Comparison of ENCODE assay signal across 8 cellular contexts in the genomic region with DNA sequence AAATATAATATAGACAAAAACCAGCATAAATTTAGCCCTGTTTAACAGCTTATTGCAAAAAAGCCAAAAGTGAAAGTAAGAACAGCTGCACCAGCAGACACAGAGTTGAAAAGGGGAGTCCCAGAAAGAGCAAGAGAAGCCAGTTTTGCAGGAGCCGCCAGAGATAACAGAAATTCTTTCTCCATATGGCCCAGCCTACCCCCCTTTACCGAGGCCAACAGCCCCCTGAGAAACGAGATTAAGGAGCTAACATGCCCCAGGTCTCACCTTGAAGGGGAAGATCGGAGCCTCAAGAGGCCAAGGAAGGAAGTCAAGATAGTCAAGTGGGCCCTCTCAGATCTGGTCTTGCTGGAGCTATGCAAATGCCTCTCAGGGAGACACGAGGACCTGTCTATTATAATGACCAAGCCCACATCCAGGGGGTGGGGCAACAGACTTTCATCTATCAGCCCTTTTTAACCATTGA. TPM values are rescaled to one million over a fixed set of nuclear protein-coding genes. Genes with fewer than 3 reads are reported as not detected.
DNase-seq lines count a peak whose midpoint lies in the region; ATAC-seq and TF ChIP-seq lines count a peak whose summit lies in the region.

No MANE protein-coding gene starts in this region.

- peak overlapping the region; percentile 63 for H3K9ac ChIP-seq in endodermal cell (ENCODE audit: extremely low read depth, low read length, poor library complexity, severe bottlenecking)

- H3K27ac ChIP-seq in endodermal cell (ENCODE audit: low read depth, low read length), result no peak overlapping the region

- peaks cover 14% of the 10 kb centered on the region for H3K36me3 ChIP-seq in endodermal cell (ENCODE audit: control insufficient read depth, insufficient read depth, low read length)

- 58 to 78% methylated on average over 3 to 5 of the region's 5 CpGs for WGBS in endodermal cell (ENCODE audit: insufficient coverage in 1 of 2, insufficient read length in 1 of 2), 2 experiments

- H3K4me1 Mint-ChIP-seq in endodermal cell, result peaks cover 7% of the 10 kb centered on the region

- peak overlapping the region; percentile 79 for H3K4me3 ChIP-seq in GM12865 (ENCODE audit: low read depth, low read length)
- H3K4me3 ChIP-seq in endodermal cell (ENCODE audit: low read length), result peak overlapping the region; percentile 80

- H3K27me3 Mint-ChIP-seq in endodermal cell (ENCODE audit: insufficient read depth), result no peaks in the 10 kb centered on the region

- H3K4me1 ChIP-seq in endodermal cell (ENCODE audit: control insufficient read depth, insufficient read depth, low read length), result peaks cover 2% of the 10 kb centered on the region

- H3K9me3 ChIP-seq in endodermal cell (ENCODE audit: control insufficient read depth, low read length), result peaks cover 72% of the 10 kb centered on the region

- no peak overlapping the region for H3K27ac Mint-ChIP-seq in endodermal cell

- peaks cover 41% of the 10 kb centered on the region for H3K36me3 Mint-ChIP-seq in endodermal cell (ENCODE audit: low read depth)

- H3K9me3 Mint-ChIP-seq in endodermal cell, result peaks cover 81% of the 10 kb centered on the region

- DNase-seq in GM12865 (ENCODE audit: low read depth) (peak; percentile 86), Kasumi-1 (lab: John Stamatoyannopoulos, UW) (peak; percentile 19 to 28), endodermal cell (peak; percentile 53), kidney glomerular epithelial cell (lab: John Stamatoyannopoulos, UW) (no peak), NCI-H1930 (lab: John Stamatoyannopoulos, UW) (no peak), CD1c-positive myeloid dendritic cell (ENCODE audit: extremely low spot score) (no peak)
- DNase-seq in stimulated activated CD8-positive, alpha-beta memory T cell treated with anti-CD3 and anti-CD28 coated beads, Interleukin-4, amount 100 ng/mL, for 48 hours, result peak; percentile 43

- TF ChIP-seq CTCF in GM12865 (IDR thresholded peaks at IDR 0.05; ENCODE audit: insufficient read depth, low read depth, low read length, missing control alignments) (no peak), endodermal cell (conservative IDR thresholded peaks at IDR 0.05) (no peak)

- ATAC-seq in GM21423 (IDR thresholded peaks at IDR 0.05; ENCODE audit: unreplicated experiment), result peak; percentile 51

- H3K27me3 ChIP-seq in endodermal cell (ENCODE audit: control insufficient read depth, insufficient read depth, low read length, poor library complexity, severe bottlenecking), result no peaks in the 10 kb centered on the region

- peak overlapping the region; percentile 42 for H3K4me3 Mint-ChIP-seq in endodermal cell

RNA-seq across cellular contexts. Expression of gene ACOX3, which starts 4.8 kb away (rescaled TPM):
- 100 to 1,000 TPM in 1 of 2 donors, 10 to 100 TPM in 1; 55.1 to 146 TPM for total RNA-seq in endodermal cell
- 23.7 TPM for polyA plus RNA-seq in endodermal cell (2013, experiment 1 of 2)
- 23.1 TPM for polyA plus RNA-seq in endodermal cell (2013, experiment 2 of 2)

RNA-seq across cellular contexts. Expression of gene TRMT44, which starts 4.9 kb away (rescaled TPM):
- 100 to 1,000 TPM in 1 of 2 donors, 10 to 100 TPM in 1; 45.9 to 114 TPM for total RNA-seq in endodermal cell
- polyA plus RNA-seq in endodermal cell (2013, experiment 1 of 2), result 27.2 TPM
- 32.3 TPM for polyA plus RNA-seq in endodermal cell (2013, experiment 2 of 2)

Comparison
In these comparisons a context has a peak if more than half of its experiments do, and no peak if none do; other contexts are left out.
1. DNase-seq: peak in GM12865 (single experiment), Kasumi-1 (2 of 2), endodermal cell (single experiment) and stimulated activated CD8-positive, alpha-beta memory T cell treated with anti-CD3 and anti-CD28 coated beads, Interleukin-4, amount 100 ng/mL, for 48 hours (single experiment); none in kidney glomerular epithelial cell (single experiment), NCI-H1930 (0 of 2) and CD1c-positive myeloid dendritic cell (single experiment).